10 cellular contexts compared by ENCODE assay signal in genomic region chr22:25282671-25283561, GRCh38.
DNase-seq lines count a peak whose midpoint lies in the region; ATAC-seq and TF ChIP-seq lines count a peak whose summit lies in the region.
"Had no signal": no experiment of that assay in that cellular context is flagged by ENCODE, and none has a peak within 500 bp of the region (broad histone marks: within the 10 kb centered on the region; RNA-seq: fewer than 3 reads in every experiment).

No MANE protein-coding gene starts in this region.

- H3K4me1 Mint-ChIP-seq in memory B cell, result peaks cover 15% of the 10 kb centered on the region

- H3K27ac Mint-ChIP-seq in memory B cell, result no peak overlapping the region

- H3K4me3 Mint-ChIP-seq in memory B cell, result peak overlapping the region; percentile 84

- H3K4me1 ChIP-seq in transverse colon, result peaks cover 0 to 5% (median 0%) of the 10 kb centered on the region in 4 donors

- in situ Hi-C loops in transverse colon (cut with MboI; ENCODE audit: low pct_ligation_motif_present in 1 of 4, low pct_unique_long_range_greater_than_20kb in 1 of 4, low sequenced_read_pairs in 3 of 4), result loop anchor here in 3 of 4 donors (10.0 to 25.0 kb wide), 2 partner anchors 302 to 304 kb away; no protein-coding TSS in a partner anchor

- intact Hi-C loops in transverse colon (cut with DNase I; ENCODE audit: low total_unique reads), result no loop called here

- 10 to 13% methylated on average over 2 to 75 of the region's 91 CpGs for WGBS in transverse colon (ENCODE audit: low coverage in 1 of 2), 2 donors

- ATAC-seq in memory B cell (ENCODE audit: low read depth) (peak; percentile 16), GM18498 (IDR thresholded peaks at IDR 0.05; ENCODE audit: unreplicated experiment) (no peak), HG02973 (IDR thresholded peaks at IDR 0.05; ENCODE audit: unreplicated experiment) (no peak)

- peaks cover 69% of the 10 kb centered on the region for H3K27me3 ChIP-seq in transverse colon

- DNase-seq in GM20000 (ENCODE audit: low spot score), result peak; percentile 36
- peak; percentile 13 for DNase-seq in astrocyte of the hippocampus (ENCODE audit: low read depth, low spot score)
- DNase-seq in memory B cell (ENCODE audit: low spot score in 2 of 2), result peak in 1 of 2 donors; percentile 11
- no peak for DNase-seq in NCI-H2029 (lab: John Stamatoyannopoulos, UW)
- no peak for DNase-seq in transverse colon
- DNase-seq: C1 segment of cervical spinal cord, NCI-H345 had no signal

- TF ChIP-seq EP300 in transverse colon (IDR thresholded peaks at IDR 0.05; ENCODE audit: low read depth), result no peak

- no peaks in the 10 kb centered on the region for H3K9me3 ChIP-seq in transverse colon

- H3K36me3 Mint-ChIP-seq in memory B cell, result peaks cover 2% of the 10 kb centered on the region

- H3K4me3 ChIP-seq in transverse colon, result peak overlapping the region in 1 of 4 donors; percentile 18

- no peaks in the 10 kb centered on the region for H3K9me3 Mint-ChIP-seq in memory B cell

- TF ChIP-seq POLR2A in transverse colon (IDR thresholded peaks at IDR 0.05), result no peak

- no peaks in the 10 kb centered on the region for H3K36me3 ChIP-seq in transverse colon

- peak; percentile 31 for TF ChIP-seq CTCF in 22Rv1 (IDR thresholded peaks at IDR 0.05)
- TF ChIP-seq CTCF in GM20000 (IDR thresholded peaks at IDR 0.05; ENCODE audit: extremely low read depth, missing control alignments), result no peak
- no peak for TF ChIP-seq CTCF in transverse colon (IDR thresholded peaks at IDR 0.05)

- H3K27ac ChIP-seq in 22Rv1 (no peak overlapping the region), transverse colon (no peak overlapping the region)

- peaks cover 23% of the 10 kb centered on the region for H3K27me3 Mint-ChIP-seq in memory B cell

Comparison
In these comparisons a context has a peak if more than half of its experiments do, and no peak if none do; other contexts are left out.
1. DNase-seq: peak in GM20000 (single experiment) and astrocyte of the hippocampus (single experiment); none in NCI-H2029 (single experiment) and transverse colon (single experiment).